ENCODE assay signal across 12 cellular contexts in genomic region chr5:72065751-72066255, GRCh38. TPM values are rescaled to one million over a fixed set of nuclear protein-coding genes. Genes with fewer than 3 reads are reported as not detected.
DNase-seq lines count a peak whose midpoint lies in the region; ATAC-seq and TF ChIP-seq lines count a peak whose summit lies in the region.
"Had no signal": no experiment of that assay in that cellular context is flagged by ENCODE, and none has a peak within 500 bp of the region (broad histone marks: within the 10 kb centered on the region; RNA-seq: fewer than 3 reads in every experiment).

No MANE protein-coding gene starts in this region.

- H4K91ac ChIP-seq in neuronal stem cell (ENCODE audit: low read depth, low read length, poor library complexity), result no peak overlapping the region

- POLR2A ChIA-PET in HEK293 (lab: Yijun Ruan, JAX), result no interaction called here

- H3K4me1 ChIP-seq in HEK293 (ENCODE audit: control insufficient read depth, insufficient read depth, low read length) (no peaks in the 10 kb centered on the region), neuronal stem cell (ENCODE audit: control insufficient read depth in 2 of 2, insufficient read depth in 1 of 2, low read depth in 1 of 2, low read length in 2 of 2) (peaks cover 26 to 30% of the 10 kb centered on the region in 2 donors)
- H3K4me1 ChIP-seq: spleen, stomach had no signal

- ATAC-seq in HG03159 (IDR thresholded peaks at IDR 0.05; ENCODE audit: unreplicated experiment) (no peak), HG02610 (IDR thresholded peaks at IDR 0.05; ENCODE audit: unreplicated experiment) (no peak)
- ATAC-seq: activated CD8-positive, alpha-beta T cell treated with anti-CD3 and anti-CD28 coated beads, Interleukin-2, amount 10 ng/mL, durations not matched to agents 7 days and 5 days had no signal

- no peak overlapping the region for H3K27ac ChIP-seq in HEK293 (ENCODE audit: extremely low read depth, low read depth, low read length)
- peak overlapping the region; percentile 74 for H3K27ac ChIP-seq in neuronal stem cell (replicated peaks; ENCODE audit: low read length)
- H3K27ac ChIP-seq: spleen, stomach had no signal

- no peak overlapping the region for H2AK5ac ChIP-seq in neuronal stem cell (ENCODE audit: low read depth, low read length)

- no peak overlapping the region for H2BK12ac ChIP-seq in neuronal stem cell (ENCODE audit: low read length)

- H3K79me1 ChIP-seq in neuronal stem cell (ENCODE audit: low read depth, low read length), result no peaks in the 10 kb centered on the region

- peak overlapping the region; percentile 38 for H3K9ac ChIP-seq in neuronal stem cell (ENCODE audit: low read depth, low read length, poor library complexity)

- H3K9me3 ChIP-seq in HEK293 (ENCODE audit: control insufficient read depth, insufficient read depth, low read depth, low read length) (no peaks in the 10 kb centered on the region), neuronal stem cell (replicated peaks in 1 of 2; ENCODE audit: control insufficient read depth in 2 of 2, insufficient read depth in 1 of 2, low read depth in 1 of 2, low read length in 2 of 2) (no peaks in the 10 kb centered on the region)
- H3K9me3 ChIP-seq: spleen, stomach had no signal

- H3K4me2 ChIP-seq in neuronal stem cell (ENCODE audit: insufficient read depth, low read length, poor library complexity, severe bottlenecking), result peak overlapping the region; percentile 45

- CTCF ChIA-PET in HEK293 (lab: Yijun Ruan, JAX), result no interaction called here

- no peak overlapping the region for H2BK5ac ChIP-seq in neuronal stem cell (ENCODE audit: low read length)

- DNase-seq in NCI-H446 treated with DMSO at 0.1 percent for 48 hours (lab: John Stamatoyannopoulos, UW) (peak; percentile 35), ecto neural progenitor cell (ENCODE audit: low spot score) (peak; percentile 72), neuronal stem cell (ENCODE audit: low spot score) (peak; percentile 77), mesenteric fat pad (ENCODE audit: low spot score) (no peak)
- no peak for DNase-seq in stimulated activated CD4-positive, alpha-beta T cell treated with anti-CD3 and anti-CD28 coated beads, Interleukin-4, amount 100 ng/mL, for 24 hours
- DNase-seq: activated CD8-positive, alpha-beta T cell treated with anti-CD3 and anti-CD28 coated beads, Interleukin-2, amount 10 ng/mL, durations not matched to agents 7 days and 5 days; RPMI8226; spleen; stomach had no signal

- peak overlapping the region; percentile 26 for H2BK15ac ChIP-seq in neuronal stem cell (ENCODE audit: low read length)

- peak overlapping the region; percentile 50 for H3K18ac ChIP-seq in neuronal stem cell (ENCODE audit: low read length)

- no peaks in the 10 kb centered on the region for H3K27me3 ChIP-seq in neuronal stem cell (ENCODE audit: control insufficient read depth in 3 of 3, insufficient read depth in 3 of 3, low read depth in 1 of 3, low read length in 3 of 3)
- H3K27me3 ChIP-seq: stomach had no signal

- H3K4ac ChIP-seq in neuronal stem cell (ENCODE audit: low read length), result no peak overlapping the region

- WGBS in neuronal stem cell (ENCODE audit: extremely low coverage in 2 of 2, insufficient read length in 2 of 2, insufficient replicate concordance in 1 of 2), 2 donors, result no CpG with 5 or more reads among the region's 4 CpGs

- H2AFZ ChIP-seq in neuronal stem cell (ENCODE audit: low read length), result peak overlapping the region; percentile 69

- no peak for TF ChIP-seq CTCF in HEK293 (tag by site-specific recombination; IDR thresholded peaks at IDR 0.05)

- no peak overlapping the region for H4K8ac ChIP-seq in neuronal stem cell (ENCODE audit: low read depth, low read length)

- H2BK120ac ChIP-seq in neuronal stem cell (ENCODE audit: low read depth, low read length), result no peak overlapping the region

- no peak overlapping the region for H3K4me3 ChIP-seq in HEK293 (ENCODE audit: low read depth, low read length)
- H3K4me3 ChIP-seq in neuronal stem cell (ENCODE audit: low read length in 2 of 2), result no peak overlapping the region
- H3K4me3 ChIP-seq: spleen, stomach had no signal

- H3K14ac ChIP-seq in neuronal stem cell (ENCODE audit: low read length), result no peak overlapping the region

- H3K36me3 ChIP-seq in HEK293 (ENCODE audit: control insufficient read depth in 2 of 2, insufficient read depth in 1 of 2, low read length in 2 of 2), result no peaks in the 10 kb centered on the region
- H3K36me3 ChIP-seq in neuronal stem cell (replicated peaks in 1 of 2; ENCODE audit: control insufficient read depth in 2 of 2, insufficient read depth in 2 of 2, low read length in 2 of 2), result no peaks in the 10 kb centered on the region
- H3K36me3 ChIP-seq: spleen, stomach had no signal

- H3K23ac ChIP-seq in neuronal stem cell (ENCODE audit: low read depth, low read length, poor library complexity), result no peak overlapping the region

TF ChIP-seq in HEK293, 187 proteins besides CTCF, POLR2A, EP300 and RAD21:
- TF ChIP-seq TCF7L2 (IDR thresholded peaks at IDR 0.05; ENCODE audit: borderline replicate concordance, low read depth, low read length) (no peak), ZBTB17 (tag by site-specific recombination; IDR thresholded peaks at IDR 0.05) (0 out of 2 replicates have a peak, but pooled peaks have one; percentile 18), ZNF335 (tag by site-specific recombination; conservative IDR thresholded peaks at IDR 0.05) (peak; percentile 91)

RNA-seq across cellular contexts. Expression of gene MAP1B, which starts 41.5 kb away (rescaled TPM):
- 46.3 TPM for polyA plus RNA-seq in neuronal stem cell (2013, experiment 1 of 2)
- polyA plus RNA-seq in neuronal stem cell (2013, experiment 2 of 2), result 51.7 TPM
- 121 TPM for total RNA-seq in mesenteric fat pad

Comparison
In these comparisons a context has a peak if more than half of its experiments do, and no peak if none do; other contexts are left out.
1. DNase-seq: peak in NCI-H446 treated with DMSO at 0.1 percent for 48 hours (single experiment), ecto neural progenitor cell (single experiment) and neuronal stem cell (single experiment); none in mesenteric fat pad (single experiment) and stimulated activated CD4-positive, alpha-beta T cell treated with anti-CD3 and anti-CD28 coated beads, Interleukin-4, amount 100 ng/mL, for 24 hours (single experiment).